In genomic region chr6:142173980-142174379, GRCh38 we compare ENCODE assay signal across 12 cellular contexts. TPM values are rescaled to one million over a fixed set of nuclear protein-coding genes. Genes with fewer than 3 reads are reported as not detected.
"Had no signal": no experiment of that assay in that cellular context is flagged by ENCODE, and none has a peak within 500 bp of the region (broad histone marks: within the 10 kb centered on the region; RNA-seq: fewer than 3 reads in every experiment).

No MANE protein-coding gene starts in this region.

- H3K4me3 ChIP-seq: GM23248, GM23338, HAP-1 had no signal

- ATAC-seq: GM23338, HCT116 had no signal

- DNase-seq: GM23248, GOT3, H7, H9, HCEC 1CT, HFFc6 had no signal

- H3K9me3 Mint-ChIP-seq: GM23338, H9 had no signal

- H3K4me1 Mint-ChIP-seq: GM23338, H9 had no signal

- FAIRE-seq: H1, H54 had no signal

- H2AFZ ChIP-seq: GM23248, GM23338 had no signal

- H3K4me1 ChIP-seq: HAP-1 had no signal

- H3K9ac ChIP-seq: GM23248 had no signal

- H3K4me3 Mint-ChIP-seq: GM23338, H9, HFFc6 had no signal

- H3K4me2 ChIP-seq: GM23338 had no signal

- H3K9me3 ChIP-seq: HAP-1 had no signal

- H3K27ac ChIP-seq: GM23248 had no signal

RNA-seq across cellular contexts. Expression of gene NMBR, which starts 27.1 kb away (rescaled TPM):
- total RNA-seq: GM23248, GM23338, H1, H4, H7, H9 had no signal
- polyA plus RNA-seq: GM23248, GM23338 had no signal

RNA-seq across cellular contexts. Expression of gene GJE1, which starts 41.3 kb away (rescaled TPM):
- total RNA-seq: GM23248, GM23338, H1, H4, H7, H9, HFFc6 had no signal
- polyA plus RNA-seq: GM23248, GM23338, H1 had no signal
